12 cellular contexts compared by ENCODE assay signal in the genomic region with DNA sequence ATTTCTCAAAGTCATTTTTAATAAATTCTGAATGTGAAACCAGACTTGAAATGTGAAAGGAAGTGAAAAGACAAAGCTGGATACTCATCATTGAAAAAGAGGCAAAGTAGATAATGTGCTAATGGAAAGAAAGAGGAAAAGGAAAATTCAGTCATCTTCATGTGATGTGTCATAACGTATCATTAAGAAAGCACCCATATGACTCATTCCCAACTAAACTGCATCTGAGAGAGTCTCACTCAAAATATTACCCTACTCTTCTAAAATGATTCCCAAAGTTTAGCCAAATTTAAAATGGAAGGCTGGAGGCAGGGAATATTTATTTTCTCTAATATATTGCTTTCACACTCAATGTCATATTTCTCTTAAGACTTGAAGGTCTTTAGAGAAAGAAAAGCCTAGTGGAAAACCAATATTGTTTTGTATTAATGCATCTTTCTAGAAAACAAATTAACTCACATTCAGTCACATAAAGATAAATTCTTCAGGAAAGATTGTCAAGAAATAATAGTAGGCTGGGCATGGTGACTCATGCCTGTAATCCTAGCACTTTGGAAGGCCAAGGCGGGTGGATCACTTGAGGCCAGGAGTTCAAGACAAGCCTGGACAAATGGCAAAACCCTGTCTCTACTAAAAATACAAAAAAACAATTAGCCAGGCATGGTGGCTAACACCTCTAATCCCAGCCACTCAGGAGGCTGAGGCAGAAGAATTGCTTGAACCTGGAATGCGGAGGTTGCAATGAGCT.
DNase-seq lines count a peak whose midpoint lies in the region; ATAC-seq, FAIRE-seq and TF ChIP-seq lines count a peak whose summit lies in the region.
"Had no signal": no experiment of that assay in that cellular context is flagged by ENCODE, and none has a peak within 500 bp of the region (broad histone marks: within the 10 kb centered on the region; RNA-seq: fewer than 3 reads in every experiment).

No MANE protein-coding gene starts in this region.

- POLR2A ChIA-PET in MCF 10A (lab: Yijun Ruan, JAX): interaction anchor here (1.3 kb wide), 1 partner anchor 38 kb away, joined by 3 read pairs; no protein-coding TSS in a partner anchor

- ATAC-seq in HG03558 (IDR thresholded peaks at IDR 0.05; ENCODE audit: extremely low read depth, unreplicated experiment) (peak; percentile 61), upper lobe of right lung (no peak)

- peak; percentile 66 for DNase-seq in MCF 10A (ENCODE audit: unreplicated experiment)
- no peak for DNase-seq in breast epithelium (ENCODE audit: low spot score in 2 of 2)
- DNase-seq in bronchial epithelial cell (ENCODE audit: low read depth): peak; percentile 91
- no peak for DNase-seq in upper lobe of right lung
- no peak for DNase-seq in epidermal melanocyte (ENCODE audit: insufficient read length, low spot score)
- no peak for DNase-seq in colonic mucosa
- DNase-seq in DMS114 treated with DMSO at 0.1 percent for 48 hours (lab: John Stamatoyannopoulos, UW; ENCODE audit: unreplicated experiment): no peak
- DNase-seq: activated B cell treated with CpG ODN at 0.5 μM for 24 hours; activated naive CD8-positive, alpha-beta T cell treated with anti-CD3 and anti-CD28 coated beads, Interleukin-2, amount 10 ng/mL, durations not matched to agents 7 days and 5 days; NCI-H774 had no signal

- intact Hi-C loops in MCF 10A (cut with micrococcal nuclease) (no loop called here), breast epithelium (cut with DNase I; ENCODE audit: low total_unique reads) (no loop called here), upper lobe of right lung (cut with DNase I) (no loop called here), colonic mucosa (cut with DNase I) (no loop called here)

- no peak for TF ChIP-seq POLR2A in breast epithelium (IDR thresholded peaks at IDR 0.05)

- no peak overlapping the region for H3K4me3 ChIP-seq in breast epithelium
- H3K4me3 ChIP-seq in bronchial epithelial cell (ENCODE audit: low read depth, low read length): no peak overlapping the region
- no peak overlapping the region for H3K4me3 ChIP-seq in upper lobe of right lung
- no peak overlapping the region for H3K4me3 ChIP-seq in colonic mucosa

- TF ChIP-seq CTCF in MCF 10A (IDR thresholded peaks at IDR 0.05; ENCODE audit: unreplicated experiment): no peak
- no peak for TF ChIP-seq CTCF in breast epithelium (IDR thresholded peaks at IDR 0.05)
- TF ChIP-seq CTCF in bronchial epithelial cell (IDR thresholded peaks at IDR 0.05; ENCODE audit: insufficient read depth, low read length, severe bottlenecking): no peak
- no peak for TF ChIP-seq CTCF in upper lobe of right lung (IDR thresholded peaks at IDR 0.05)
- no peak for TF ChIP-seq CTCF in colonic mucosa (IDR thresholded peaks at IDR 0.05)

- no peak overlapping the region for H3K9ac ChIP-seq in colonic mucosa (ENCODE audit: low read depth in 2 of 2, low read length in 2 of 2)

- H3K9me3 ChIP-seq in breast epithelium: no peaks in the 10 kb centered on the region
- H3K9me3 ChIP-seq in upper lobe of right lung: no peaks in the 10 kb centered on the region
- H3K9me3 ChIP-seq in colonic mucosa: no peaks in the 10 kb centered on the region

- H3K27me3 ChIP-seq in breast epithelium (no peaks in the 10 kb centered on the region), bronchial epithelial cell (ENCODE audit: control insufficient read depth, insufficient read depth, low read length) (no peaks in the 10 kb centered on the region), upper lobe of right lung (no peaks in the 10 kb centered on the region), colonic mucosa (no peaks in the 10 kb centered on the region)

- no peak for FAIRE-seq in bronchial epithelial cell (lab: Jason Lieb, UNC)

- CTCF ChIA-PET in MCF 10A (lab: Yijun Ruan, JAX): interaction anchor here (1.0 to 5.0 kb wide), 4 partner anchors 10 to 731 kb away, joined by 3 to 22 read pairs (median 4); no protein-coding TSS in a partner anchor

- peaks cover 58% of the 10 kb centered on the region for H3K27me3 Mint-ChIP-seq in MCF 10A (ENCODE audit: insufficient read depth, unreplicated experiment)
- H3K27me3 Mint-ChIP-seq: activated naive CD8-positive, alpha-beta T cell treated with anti-CD3 and anti-CD28 coated beads, Interleukin-2, amount 10 ng/mL, durations not matched to agents 7 days and 5 days had no signal

- H3K27ac ChIP-seq in breast epithelium: no peak overlapping the region
- H3K27ac ChIP-seq in upper lobe of right lung: no peak overlapping the region
- no peak overlapping the region for H3K27ac ChIP-seq in colonic mucosa

- no peak overlapping the region for H3K4me3 Mint-ChIP-seq in MCF 10A (ENCODE audit: unreplicated experiment)
- H3K4me3 Mint-ChIP-seq: activated B cell treated with CpG ODN at 0.5 μM for 24 hours; activated naive CD8-positive, alpha-beta T cell treated with anti-CD3 and anti-CD28 coated beads, Interleukin-2, amount 10 ng/mL, durations not matched to agents 7 days and 5 days; neural crest cell had no signal

- no peaks in the 10 kb centered on the region for H3K4me1 ChIP-seq in breast epithelium
- H3K4me1 ChIP-seq in upper lobe of right lung: no peaks in the 10 kb centered on the region
- no peaks in the 10 kb centered on the region for H3K4me1 ChIP-seq in colonic mucosa

- BruUV-seq in MCF 10A (replicated peaks; lab: Mats Ljungman, UMichigan): no TSS peak

- no peaks in the 10 kb centered on the region for H3K9me3 Mint-ChIP-seq in MCF 10A (ENCODE audit: unreplicated experiment)
- H3K9me3 Mint-ChIP-seq: activated B cell treated with CpG ODN at 0.5 μM for 24 hours; activated naive CD8-positive, alpha-beta T cell treated with anti-CD3 and anti-CD28 coated beads, Interleukin-2, amount 10 ng/mL, durations not matched to agents 7 days and 5 days had no signal

- H3K36me3 Mint-ChIP-seq in MCF 10A (ENCODE audit: insufficient read depth, unreplicated experiment): no peaks in the 10 kb centered on the region
- H3K36me3 Mint-ChIP-seq: activated naive CD8-positive, alpha-beta T cell treated with anti-CD3 and anti-CD28 coated beads, Interleukin-2, amount 10 ng/mL, durations not matched to agents 7 days and 5 days had no signal

- H3K36me3 ChIP-seq in breast epithelium (no peaks in the 10 kb centered on the region), bronchial epithelial cell (ENCODE audit: control insufficient read depth, insufficient read depth, low read length) (no peaks in the 10 kb centered on the region), upper lobe of right lung (no peaks in the 10 kb centered on the region), colonic mucosa (no peaks in the 10 kb centered on the region)

- H3K4me1 Mint-ChIP-seq in MCF 10A (ENCODE audit: insufficient read depth, unreplicated experiment): peaks cover 6% of the 10 kb centered on the region
- H3K4me1 Mint-ChIP-seq: activated B cell treated with CpG ODN at 0.5 μM for 24 hours; activated naive CD8-positive, alpha-beta T cell treated with anti-CD3 and anti-CD28 coated beads, Interleukin-2, amount 10 ng/mL, durations not matched to agents 7 days and 5 days had no signal

- no peak overlapping the region for H3K27ac Mint-ChIP-seq in MCF 10A (ENCODE audit: low read depth, unreplicated experiment)
- H3K27ac Mint-ChIP-seq: activated B cell treated with CpG ODN at 0.5 μM for 24 hours; activated naive CD8-positive, alpha-beta T cell treated with anti-CD3 and anti-CD28 coated beads, Interleukin-2, amount 10 ng/mL, durations not matched to agents 7 days and 5 days had no signal

Comparison
In these comparisons a context has a peak if more than half of its experiments do, and no peak if none do; other contexts are left out.
1. DNase-seq: peak in MCF 10A (single experiment) and bronchial epithelial cell (single experiment); none in breast epithelium (0 of 2), upper lobe of right lung (single experiment), epidermal melanocyte (single experiment), colonic mucosa (single experiment) and DMS114 treated with DMSO at 0.1 percent for 48 hours (single experiment).